ENCODE assay signal across 24 cellular contexts in the genomic region with DNA sequence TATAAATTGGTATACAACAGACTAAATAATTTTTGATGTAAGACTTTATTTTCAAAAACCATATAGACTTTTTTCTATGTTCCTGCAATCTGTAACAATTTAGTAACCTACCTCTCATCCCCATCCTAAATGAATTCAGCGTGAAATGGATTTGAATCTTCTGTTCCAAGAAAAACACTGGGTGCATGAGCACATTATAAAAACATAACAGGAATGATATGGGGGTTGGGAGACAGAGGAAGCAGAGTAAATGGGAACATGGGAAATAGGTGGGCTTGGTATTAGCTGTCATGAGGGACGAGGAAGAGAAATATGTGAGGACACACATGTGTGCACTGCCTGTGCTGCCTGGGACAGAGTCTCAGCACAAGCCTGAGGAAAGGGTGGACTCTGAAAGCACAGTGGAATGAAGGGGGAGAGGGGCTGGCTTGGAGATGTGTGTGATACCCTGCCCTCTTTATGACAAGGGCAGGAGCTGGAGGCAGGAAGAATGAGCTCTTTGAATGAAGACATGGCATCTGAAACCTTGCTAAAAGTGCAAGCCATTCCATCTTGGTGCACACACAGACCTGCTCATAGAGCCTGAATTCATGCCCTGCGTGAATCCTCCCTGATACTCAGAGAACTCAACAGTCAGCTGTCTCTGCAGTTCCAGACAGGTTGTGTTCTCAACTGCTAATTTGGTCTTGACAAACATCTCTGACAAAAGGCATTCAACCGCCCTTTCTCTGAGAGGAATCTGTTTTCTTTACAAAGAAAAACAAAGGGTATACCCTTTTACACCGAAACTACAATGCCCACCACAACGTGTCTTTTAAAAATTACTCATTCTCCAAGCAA.
DNase-seq lines count a peak whose midpoint lies in the region; ATAC-seq, FAIRE-seq and TF ChIP-seq lines count a peak whose summit lies in the region.
"Had no signal": no experiment of that assay in that cellular context is flagged by ENCODE, and none has a peak within 500 bp of the region (broad histone marks: within the 10 kb centered on the region; RNA-seq: fewer than 3 reads in every experiment).

No MANE protein-coding gene starts in this region.

- no peak overlapping the region for H3K4ac ChIP-seq in H1 (replicated peaks; ENCODE audit: insufficient read length, low read depth, low read length)

- no peak overlapping the region; a peak in 1 of 7 replicates for H3K9ac ChIP-seq in H1 (replicated peaks in 1 of 4; ENCODE audit: extremely low read depth in 1 of 4, low read depth in 3 of 4, low read length in 3 of 4)
- no peak overlapping the region for H3K9ac ChIP-seq in neural progenitor cell
- no peak overlapping the region for H3K9ac ChIP-seq in PC-3 (ENCODE audit: low read length)

- H3K27me3 Mint-ChIP-seq in GM23338 (ENCODE audit: insufficient read depth, low read depth, poor library complexity) (no peaks in the 10 kb centered on the region), neural progenitor cell (ENCODE audit: insufficient read depth, low read depth) (no peaks in the 10 kb centered on the region)
- H3K27me3 Mint-ChIP-seq: activated CD4-positive, alpha-beta T cell treated with anti-CD3 and anti-CD28 coated beads, Interleukin-2, amount 10 ng/mL, durations not matched to agents 7 days and 5 days had no signal

- H2BK20ac ChIP-seq in H1 (ENCODE audit: low read length) = peak overlapping the region; percentile 35; the same call in 1 of the 2 replicates

- TF ChIP-seq CTCF in GM23338 (conservative IDR thresholded peaks at IDR 0.05; ENCODE audit: low read depth in 2 of 2) (no peak), H1 (IDR thresholded peaks at IDR 0.05; ENCODE audit: control extremely low read depth in 1 of 3, insufficient read depth in 1 of 3, low read depth in 1 of 3, low read length in 3 of 3) (no peak), neural progenitor cell (IDR thresholded peaks at IDR 0.05) (no peak), ovary (IDR thresholded peaks at IDR 0.05) (no peak), PC-3 (conservative IDR thresholded peaks at IDR 0.05; ENCODE audit: low read depth, low read length) (no peak)

- H3K23ac ChIP-seq in H1 (ENCODE audit: insufficient read length) = no peak overlapping the region

- TF ChIP-seq EP300 in H1 (IDR thresholded peaks at IDR 0.05; ENCODE audit: borderline replicate concordance in 1 of 2, low read depth in 2 of 2, low read length in 2 of 2) (no peak), ovary (IDR thresholded peaks at IDR 0.05) (no peak)

- peaks cover 3% of the 10 kb centered on the region; the same call in 2 of the 3 replicates for H3K36me3 Mint-ChIP-seq in GM23338 (ENCODE audit: low read depth)
- no peaks in the 10 kb centered on the region for H3K36me3 Mint-ChIP-seq in neural progenitor cell
- H3K36me3 Mint-ChIP-seq: activated CD8-positive, alpha-beta memory T cell treated with anti-CD3 and anti-CD28 coated beads, Interleukin-2, amount 10 ng/mL, durations not matched to agents 7 days and 5 days had no signal

- no peak overlapping the region for H3K14ac ChIP-seq in H1 (ENCODE audit: insufficient read length)

- H3K23me2 ChIP-seq in H1 (ENCODE audit: low read depth, low read length) = no peaks in the 10 kb centered on the region

- 0 out of 2 replicates have a peak, but pooled peaks cover 5% of the 10 kb centered on the region for H3K9me2 ChIP-seq in GM23338 (ENCODE audit: insufficient read depth)
- H3K9me2 ChIP-seq in PC-3 (replicated peaks; ENCODE audit: low read length) = no peaks in the 10 kb centered on the region

- TF ChIP-seq POLR2A in H1 (IDR thresholded peaks at IDR 0.05; ENCODE audit: control extremely low read depth in 1 of 2, low read depth in 2 of 2, low read length in 2 of 2) = no peak
- no peak for TF ChIP-seq POLR2A in ovary (IDR thresholded peaks at IDR 0.05)

- H3K27ac Mint-ChIP-seq in GM23338 = no peak overlapping the region; the same call in 1 of the 2 replicates
- no peak overlapping the region for H3K27ac Mint-ChIP-seq in neural progenitor cell
- H3K27ac Mint-ChIP-seq: activated CD4-positive, alpha-beta T cell treated with anti-CD3 and anti-CD28 coated beads, Interleukin-2, amount 10 ng/mL, durations not matched to agents 7 days and 5 days; activated CD8-positive, alpha-beta memory T cell treated with anti-CD3 and anti-CD28 coated beads, Interleukin-2, amount 10 ng/mL, durations not matched to agents 7 days and 5 days; activated naive CD4-positive, alpha-beta T cell treated with anti-CD3 and anti-CD28 coated beads, Interleukin-2, amount 50 U/mL, for 72 hours had no signal

- BruUV-seq in PC-3 (replicated peaks; lab: Mats Ljungman, UMichigan) = no TSS peak

- peaks cover 3% of the 10 kb centered on the region; the same call in 2 of the 3 replicates for H3K9me3 Mint-ChIP-seq in GM23338
- H3K9me3 Mint-ChIP-seq in neural progenitor cell = peaks cover 2% of the 10 kb centered on the region

- no peaks in the 10 kb centered on the region for H3K79me1 ChIP-seq in H1 (ENCODE audit: low read depth, low read length)

- no peak overlapping the region for H4K5ac ChIP-seq in H1 (ENCODE audit: insufficient read length, low read depth, low read length)

- H3K56ac ChIP-seq in H1 (replicated peaks; ENCODE audit: insufficient read length, low read depth, low read length) = no peak overlapping the region

- no peaks in the 10 kb centered on the region for H3F3A ChIP-seq in GM23338 (replicated peaks; ENCODE audit: low read depth)
- H3F3A ChIP-seq in neural progenitor cell (ENCODE audit: low read depth) = no peaks in the 10 kb centered on the region
- H3F3A ChIP-seq in PC-3 (ENCODE audit: low read length, unreplicated experiment) = no peaks in the 10 kb centered on the region

- peak overlapping the region; percentile 62 for H2BK12ac ChIP-seq in H1 (ENCODE audit: low read depth, low read length)

- no peak overlapping the region for H4K91ac ChIP-seq in H1 (replicated peaks; ENCODE audit: insufficient read length, low read length)

- H3K36me3 ChIP-seq in GM23338 (ENCODE audit: insufficient read depth) = no peaks in the 10 kb centered on the region
- no peaks in the 10 kb centered on the region for H3K36me3 ChIP-seq in H1 (ENCODE audit: control insufficient read depth in 2 of 4, insufficient read depth in 4 of 4, low read length in 3 of 4)
- H3K36me3 ChIP-seq in neural progenitor cell = no peaks in the 10 kb centered on the region
- no peaks in the 10 kb centered on the region for H3K36me3 ChIP-seq in ovary
- H3K36me3 ChIP-seq in PC-3 (ENCODE audit: low read depth, low read length) = no peaks in the 10 kb centered on the region
- H3K36me3 ChIP-seq: ascending aorta, esophagus squamous epithelium, suprapubic skin, uterus had no signal

- POLR2A ChIA-PET in H1 (lab: Charles Lee; ENCODE audit: partially characterized antibody) (interaction anchor here (1.8 kb wide), 1 partner anchor 8 kb away, joined by 6 read pairs; no protein-coding TSS in a partner anchor), PC-3 (lab: Charles Lee; ENCODE audit: unreplicated experiment) (no interaction called here)

- peak overlapping the region; percentile 65; the same call in 1 of the 2 replicates for H2BK15ac ChIP-seq in H1 (ENCODE audit: low read length)

- intact Hi-C loops in ovary (cut with DNase I) (loop anchor here in 1 of 4 donors (10.0 kb wide), 1 partner anchor 138 kb away; no protein-coding TSS in a partner anchor), PC-3 (cut with micrococcal nuclease) (no loop called here)

- H2AFZ ChIP-seq in GM23338 (no peak overlapping the region), H1 (ENCODE audit: low read length) (no peak overlapping the region), neural progenitor cell (replicated peaks) (no peak overlapping the region), PC-3 (ENCODE audit: low read length) (no peak overlapping the region)

- H3K79me2 ChIP-seq in GM23338 (replicated peaks; ENCODE audit: insufficient read depth) (no peaks in the 10 kb centered on the region), H1 (ENCODE audit: control insufficient read depth in 1 of 2, insufficient read depth in 2 of 2, low read length in 2 of 2) (no peaks in the 10 kb centered on the region), neural progenitor cell (ENCODE audit: low read depth) (no peaks in the 10 kb centered on the region), PC-3 (ENCODE audit: low read length) (no peaks in the 10 kb centered on the region)

- H3K9me3 ChIP-seq in H1 (ENCODE audit: insufficient read depth in 2 of 2, low read depth in 1 of 2, low read length in 1 of 2) = no peaks in the 10 kb centered on the region
- H3K9me3 ChIP-seq in neural progenitor cell (ENCODE audit: low read depth) = no peaks in the 10 kb centered on the region
- H3K9me3 ChIP-seq in ovary = no peaks in the 10 kb centered on the region
- H3K9me3 ChIP-seq in PC-3 (ENCODE audit: low read length) = no peaks in the 10 kb centered on the region
- H3K9me3 ChIP-seq: ascending aorta, esophagus squamous epithelium, suprapubic skin, uterus had no signal

- H4K8ac ChIP-seq in H1 (ENCODE audit: extremely low read depth, insufficient read depth, low read length) = peak overlapping the region; percentile 36

- H3K4me2 ChIP-seq in GM23338 (no peak overlapping the region), H1 (ENCODE audit: insufficient read depth in 1 of 2, low read depth in 2 of 2, low read length in 2 of 2) (peak overlapping the region; percentile 14 to 46; a peak in 1 of 4 replicates), neural progenitor cell (peak overlapping the region; percentile 25), PC-3 (ENCODE audit: low read length) (no peak overlapping the region)

- H3K4me3 Mint-ChIP-seq in GM23338 = no peak overlapping the region
- no peak overlapping the region for H3K4me3 Mint-ChIP-seq in neural progenitor cell
- H3K4me3 Mint-ChIP-seq: activated CD4-positive, alpha-beta T cell treated with anti-CD3 and anti-CD28 coated beads, Interleukin-2, amount 10 ng/mL, durations not matched to agents 7 days and 5 days; activated CD8-positive, alpha-beta memory T cell treated with anti-CD3 and anti-CD28 coated beads, Interleukin-2, amount 10 ng/mL, durations not matched to agents 7 days and 5 days; CD14-positive monocyte had no signal

- H3K4me1 ChIP-seq in GM23338 (ENCODE audit: insufficient read depth) = peaks cover 20% of the 10 kb centered on the region
- H3K4me1 ChIP-seq in H1 (replicated peaks in 1 of 4; ENCODE audit: control insufficient read depth in 3 of 4, insufficient read depth in 4 of 4, low read length in 3 of 4) = peaks cover 2 to 9% (median 8%) of the 10 kb centered on the region in 4 experiments; a peak in 5 of 7 replicates
- peaks cover 33% of the 10 kb centered on the region for H3K4me1 ChIP-seq in neural progenitor cell
- H3K4me1 ChIP-seq in ovary (ENCODE audit: insufficient read depth) = no peaks in the 10 kb centered on the region
- H3K4me1 ChIP-seq in PC-3 (ENCODE audit: insufficient read depth, low read length) = no peaks in the 10 kb centered on the region
- H3K4me1 ChIP-seq: ascending aorta, esophagus squamous epithelium, suprapubic skin, uterus had no signal

- TF ChIP-seq RAD21 in H1 (IDR thresholded peaks at IDR 0.05 in 1 of 2, conservative IDR thresholded peaks at IDR 0.05 in 1 of 2; ENCODE audit: low read depth in 2 of 2, low read length in 2 of 2) = no peak

- H3K18ac ChIP-seq in H1 (ENCODE audit: extremely low read depth, low read length) = 0 out of 2 replicates have a peak overlapping the region, but pooled peaks have one; percentile 52

- H2BK120ac ChIP-seq in H1 (replicated peaks; ENCODE audit: low read depth, low read length) = no peak overlapping the region

- DNase-seq in GM23338 (ENCODE audit: low spot score) = peak; percentile 16
- peak; percentile 68 for DNase-seq in NCI-H345 treated with DMSO at 0.1 percent for 48 hours (lab: John Stamatoyannopoulos, UW; ENCODE audit: unreplicated experiment)
- no peak for DNase-seq in H1 (ENCODE audit: low read depth in 1 of 2, low spot score in 2 of 2)
- peak; percentile 66 for DNase-seq in neural progenitor cell (ENCODE audit: low spot score)
- no peak for DNase-seq in ovary
- no peak for DNase-seq in PC-3
- DNase-seq in SKM-1 treated with dmso at 0.1 percent for 144 hours (lab: John Stamatoyannopoulos, UW; ENCODE audit: unreplicated experiment) = no peak
- DNase-seq: activated CD4-positive, alpha-beta T cell treated with anti-CD3 and anti-CD28 coated beads, Interleukin-2, amount 10 ng/mL, durations not matched to agents 7 days and 5 days; activated CD8-positive, alpha-beta memory T cell treated with anti-CD3 and anti-CD28 coated beads, Interleukin-2, amount 10 ng/mL, durations not matched to agents 7 days and 5 days; effector memory CD4-positive, alpha-beta T cell; esophagus squamous epithelium; GOT3; kidney; NCI-H1436; NK-92 treated with Interleukin-12 subunit alpha and Interleukin-12 subunit beta, amount 100 ng/mL, for 24 hours; posterior cingulate gyrus; uterus had no signal

- peak overlapping the region; percentile 70; the same call in 1 of the 2 replicates for H2AK5ac ChIP-seq in H1 (ENCODE audit: low read depth, low read length)

- no peak overlapping the region for H3K27ac ChIP-seq in GM23338 (ENCODE audit: low read depth)
- no peak overlapping the region for H3K27ac ChIP-seq in H1 (ENCODE audit: low read depth, low read length)
- H3K27ac ChIP-seq in neural progenitor cell = no peak overlapping the region
- no peak overlapping the region for H3K27ac ChIP-seq in ovary
- H3K27ac ChIP-seq in PC-3 (ENCODE audit: low read length) = no peak overlapping the region
- H3K27ac ChIP-seq: ascending aorta, esophagus squamous epithelium, SK-N-MC, suprapubic skin, uterus, VCaP had no signal

- H3K27me3 ChIP-seq in GM23338 (ENCODE audit: insufficient read depth) (no peaks in the 10 kb centered on the region), H1 (replicated peaks in 1 of 4; ENCODE audit: control insufficient read depth in 3 of 4, extremely low read depth in 1 of 4, insufficient read depth in 3 of 4, low read length in 3 of 4) (no peaks in the 10 kb centered on the region), neural progenitor cell (no peaks in the 10 kb centered on the region), ovary (no peaks in the 10 kb centered on the region), PC-3 (ENCODE audit: low read length) (no peaks in the 10 kb centered on the region)
- H3K27me3 ChIP-seq: ascending aorta, esophagus squamous epithelium, suprapubic skin, uterus had no signal

- peak; percentile 60 for FAIRE-seq in H1 (lab: Jason Lieb, UNC)
- FAIRE-seq: kidney had no signal

- WGBS in H1 (ENCODE audit: extremely low coverage in 1 of 2, insufficient coverage in 1 of 2, insufficient read length in 1 of 2, insufficient replicate concordance in 2 of 2, low coverage in 1 of 2, low lambda C conversion rate in 2 of 2, missing lambda C conversion rate in 1 of 2), 2 experiments = 77% methylated on average over 6 of the region's 6 CpGs; no CpG with 5 or more reads in 1 of the 2 experiments
- 82% methylated on average over 6 of the region's 6 CpGs for WGBS in ovary, 3 donors

- CTCF ChIA-PET in H1 (lab: Charles Lee; ENCODE audit: partially characterized antibody) = interaction anchor here (0.8 to 1.1 kb wide), 2 partner anchors 10 to 33 kb away, joined by 3 read pairs; no protein-coding TSS in a partner anchor
- CTCF ChIA-PET in PC-3 (lab: Charles Lee) = no interaction called here

- H3K4me1 Mint-ChIP-seq in GM23338 (peaks cover 35% of the 10 kb centered on the region; the same call in 2 of the 3 replicates), neural progenitor cell (peaks cover 6% of the 10 kb centered on the region)
- H3K4me1 Mint-ChIP-seq: activated CD8-positive, alpha-beta memory T cell treated with anti-CD3 and anti-CD28 coated beads, Interleukin-2, amount 10 ng/mL, durations not matched to agents 7 days and 5 days had no signal

- 0 out of 2 replicates have a peak overlapping the region, but pooled peaks have one; percentile 14 for H2BK5ac ChIP-seq in H1 (ENCODE audit: low read depth, low read length)

- ATAC-seq in GM23338 = peak; percentile 73
- ATAC-seq in GM21619 (IDR thresholded peaks at IDR 0.05; ENCODE audit: unreplicated experiment) = no peak
- no peak for ATAC-seq in PC-3
- ATAC-seq: activated CD8-positive, alpha-beta memory T cell treated with anti-CD3 and anti-CD28 coated beads, Interleukin-2, amount 10 ng/mL, durations not matched to agents 7 days and 5 days; activated naive CD4-positive, alpha-beta T cell treated with anti-CD3 and anti-CD28 coated beads, Interleukin-2, amount 50 U/mL, for 72 hours had no signal

- H3K4me3 ChIP-seq in GM23338 (no peak overlapping the region), H1 (ENCODE audit: extremely low read depth in 1 of 4, insufficient read depth in 2 of 4, low read depth in 3 of 4, low read length in 4 of 4) (no peak overlapping the region; a peak in 1 of 8 replicates), neural progenitor cell (no peak overlapping the region), ovary (no peak overlapping the region), PC-3 (ENCODE audit: low read length) (no peak overlapping the region)
- H3K4me3 ChIP-seq: ascending aorta, esophagus squamous epithelium, SK-N-MC, suprapubic skin, uterus had no signal

- no peaks in the 10 kb centered on the region for H4K20me1 ChIP-seq in GM23338 (replicated peaks; ENCODE audit: insufficient read depth)
- H4K20me1 ChIP-seq in H1 (replicated peaks in 1 of 2; ENCODE audit: control insufficient read depth in 1 of 2, insufficient read depth in 2 of 2, low read length in 2 of 2) = no peaks in the 10 kb centered on the region
- no peaks in the 10 kb centered on the region for H4K20me1 ChIP-seq in neural progenitor cell (ENCODE audit: low read depth)
- no peaks in the 10 kb centered on the region for H4K20me1 ChIP-seq in PC-3 (ENCODE audit: low read length)

Comparison
In these comparisons a context has a peak if more than half of its experiments do, and no peak if none do; other contexts are left out.
1. DNase-seq: peak in GM23338 (single experiment), NCI-H345 treated with DMSO at 0.1 percent for 48 hours (single experiment) and neural progenitor cell (single experiment); none in H1 (0 of 2), ovary (0 of 5), PC-3 (single experiment) and SKM-1 treated with dmso at 0.1 percent for 144 hours (single experiment).
2. H3K4me2 ChIP-seq: peak in H1 (2 of 2) and neural progenitor cell (single experiment); none in GM23338 (single experiment) and PC-3 (single experiment).